ENCODE assay signal across 1 cellular context in genomic region chr20:36485286-36485685, GRCh38.
TF ChIP-seq lines count a peak whose summit lies in the region.

No MANE protein-coding gene starts in this region.

TF ChIP-seq in K562, 482 proteins besides CTCF, POLR2A, EP300 and RAD21 (continued from another document):
- no peak for TF ChIP-seq ZHX1 (conservative IDR thresholded peaks at IDR 0.05; ENCODE audit: low read length)
- no peak for TF ChIP-seq MEF2D (tag; conservative IDR thresholded peaks at IDR 0.05; ENCODE audit: low read depth)
- TF ChIP-seq PCBP1 (IDR thresholded peaks at IDR 0.05; ENCODE audit: low read depth, low read length, poor library complexity, severe bottlenecking): no peak
